13 cellular contexts compared by ENCODE assay signal in genomic region chr16:585351-585750, GRCh38. TPM values are rescaled to one million over a fixed set of nuclear protein-coding genes. Genes with fewer than 3 reads are reported as not detected.
A peak's percentile ranks its signal among the peaks of the same experiment; 100 is the strongest.
DNase-seq lines count a peak whose midpoint lies in the region; ATAC-seq and TF ChIP-seq lines count a peak whose summit lies in the region.
"Had no signal": no experiment of that assay in that cellular context is flagged by ENCODE, and none has a peak within 500 bp of the region (broad histone marks: within the 10 kb centered on the region; RNA-seq: fewer than 3 reads in every experiment).

No MANE protein-coding gene starts in this region.

- no peak overlapping the region for H2AFZ ChIP-seq in neuronal stem cell (ENCODE audit: low read length)

- H3K27ac Mint-ChIP-seq in activated T-helper 17 cell treated with anti-CD3 and anti-CD28 coated beads, Interleukin-2, amount 50 U/mL, for 72 hours: peak overlapping the region; percentile 30
- H3K27ac Mint-ChIP-seq in naive thymus-derived CD4-positive, alpha-beta T cell: peak overlapping the region in 3 of 9 donors; percentile 24 to 79 (median 48)
- no peak overlapping the region for H3K27ac Mint-ChIP-seq in activated naive CD4-positive, alpha-beta T cell treated with anti-CD3 and anti-CD28 coated beads for 36 hours
- H3K27ac Mint-ChIP-seq: activated CD4-positive, alpha-beta T cell treated with anti-CD3 and anti-CD28 coated beads for 36 hours had no signal

- no peak for TF ChIP-seq RAD21 in Ishikawa (IDR thresholded peaks at IDR 0.05; ENCODE audit: low read depth)

- CTCF ChIA-PET in naive thymus-derived CD4-positive, alpha-beta T cell (lab: Charles Lee): no interaction called here
- CTCF ChIA-PET in activated naive CD4-positive, alpha-beta T cell treated with anti-CD3 and anti-CD28 coated beads for 36 hours (lab: Charles Lee): interaction anchor here (0.8 kb wide), 1 partner anchor 24 kb away, joined by 3 read pairs; no protein-coding TSS in a partner anchor

- H3K4ac ChIP-seq in neuronal stem cell (ENCODE audit: low read length): no peak overlapping the region

- TF ChIP-seq EP300 in Ishikawa (IDR thresholded peaks at IDR 0.05; ENCODE audit: borderline replicate concordance): no peak

- H3K36me3 ChIP-seq in neuronal stem cell (replicated peaks in 1 of 2; ENCODE audit: control insufficient read depth in 2 of 2, insufficient read depth in 2 of 2, low read length in 2 of 2): peaks cover 8 to 17% of the 10 kb centered on the region in 2 donors
- peaks cover 0 to 7% (median 0%) of the 10 kb centered on the region in 3 experiments for H3K36me3 ChIP-seq in naive thymus-derived CD4-positive, alpha-beta T cell (ENCODE audit: control insufficient read depth in 2 of 3, insufficient read depth in 3 of 3, low read length in 3 of 3)

- no peak overlapping the region for H3K4me2 ChIP-seq in neuronal stem cell (ENCODE audit: insufficient read depth, low read length, poor library complexity, severe bottlenecking)

- H2BK15ac ChIP-seq in neuronal stem cell (ENCODE audit: low read length): no peak overlapping the region

- H4K8ac ChIP-seq in neuronal stem cell (ENCODE audit: low read depth, low read length): no peak overlapping the region

- no peaks in the 10 kb centered on the region for H3K4me1 Mint-ChIP-seq in activated T-helper 17 cell treated with anti-CD3 and anti-CD28 coated beads, Interleukin-2, amount 50 U/mL, for 72 hours
- peaks cover under 1 to 15% (median 13%) of the 10 kb centered on the region in 7 donors for H3K4me1 Mint-ChIP-seq in naive thymus-derived CD4-positive, alpha-beta T cell
- H3K4me1 Mint-ChIP-seq in activated naive CD4-positive, alpha-beta T cell treated with anti-CD3 and anti-CD28 coated beads for 36 hours (ENCODE audit: low read depth): peaks cover 9% of the 10 kb centered on the region

- no peaks in the 10 kb centered on the region for H3K9me3 ChIP-seq in neuronal stem cell (replicated peaks in 1 of 2; ENCODE audit: control insufficient read depth in 2 of 2, insufficient read depth in 1 of 2, low read depth in 1 of 2, low read length in 2 of 2)
- H3K9me3 ChIP-seq in naive thymus-derived CD4-positive, alpha-beta T cell (ENCODE audit: control insufficient read depth in 2 of 3, low read length in 3 of 3): no peaks in the 10 kb centered on the region

- H3K9ac ChIP-seq in neuronal stem cell (ENCODE audit: low read depth, low read length, poor library complexity): peak overlapping the region; percentile 44

- intact Hi-C loops in naive thymus-derived CD4-positive, alpha-beta T cell (cut with micrococcal nuclease): loop anchor here in 1 of 2 donors (5.0 to 10.0 kb wide), 2 partner anchors 203 to 1199 kb away; partner anchors contain the start of genes NUBP2, PGAP6 and SPSB3
- intact Hi-C loops in activated naive CD4-positive, alpha-beta T cell treated with anti-CD3 and anti-CD28 coated beads for 36 hours (cut with micrococcal nuclease): loop anchor here (5.0 kb wide), 1 partner anchor 203 kb away; the partner anchor contains the start of gene PGAP6

- H3K4me3 ChIP-seq in neuronal stem cell (ENCODE audit: low read length in 2 of 2): no peak overlapping the region
- no peak overlapping the region for H3K4me3 ChIP-seq in naive thymus-derived CD4-positive, alpha-beta T cell (ENCODE audit: low read length)
- H3K4me3 ChIP-seq: dorsolateral prefrontal cortex had no signal

- H3K27ac ChIP-seq in neuronal stem cell (replicated peaks; ENCODE audit: low read length): no peak overlapping the region
- H3K27ac ChIP-seq in naive thymus-derived CD4-positive, alpha-beta T cell (ENCODE audit: low read depth, low read length): no peak overlapping the region

- peaks cover 0 to 21% (median 0%) of the 10 kb centered on the region in 3 experiments for H3K27me3 ChIP-seq in neuronal stem cell (ENCODE audit: control insufficient read depth in 3 of 3, insufficient read depth in 3 of 3, low read depth in 1 of 3, low read length in 3 of 3)
- H3K27me3 ChIP-seq in naive thymus-derived CD4-positive, alpha-beta T cell (ENCODE audit: control insufficient read depth in 2 of 2, insufficient read depth in 2 of 2, low read length in 2 of 2): no peaks in the 10 kb centered on the region
- H3K27me3 ChIP-seq: dorsolateral prefrontal cortex had no signal

- no peak overlapping the region for H2BK5ac ChIP-seq in neuronal stem cell (ENCODE audit: low read length)

- WGBS in neuronal stem cell (ENCODE audit: extremely low coverage in 2 of 2, insufficient read length in 2 of 2, insufficient replicate concordance in 1 of 2), 2 donors: no CpG with 5 or more reads among the region's 10 CpGs

- DNase-seq in DMS53 (lab: John Stamatoyannopoulos, UW) (peak; percentile 80), neuronal stem cell (ENCODE audit: low spot score) (no peak), SKM-1 (lab: John Stamatoyannopoulos, UW; ENCODE audit: unreplicated experiment) (no peak)
- DNase-seq in naive thymus-derived CD4-positive, alpha-beta T cell: no peak
- no peak for DNase-seq in activated naive CD4-positive, alpha-beta T cell treated with anti-CD3 and anti-CD28 coated beads for 36 hours
- DNase-seq: activated CD4-positive, alpha-beta T cell treated with anti-CD3 and anti-CD28 coated beads for 36 hours; activated naive CD4-positive, alpha-beta T cell; stimulated activated CD8-positive, alpha-beta memory T cell treated with anti-CD3 and anti-CD28 coated beads, Interleukin-4, amount 100 ng/mL, for 48 hours had no signal

- peaks cover 7 to 16% of the 10 kb centered on the region in 2 donors for H3K4me1 ChIP-seq in neuronal stem cell (ENCODE audit: control insufficient read depth in 2 of 2, insufficient read depth in 1 of 2, low read depth in 1 of 2, low read length in 2 of 2)
- peaks cover 7 to 9% of the 10 kb centered on the region in 2 donors for H3K4me1 ChIP-seq in naive thymus-derived CD4-positive, alpha-beta T cell (ENCODE audit: control insufficient read depth in 2 of 2, insufficient read depth in 2 of 2, low read length in 2 of 2)

- no peak overlapping the region for H3K4me3 Mint-ChIP-seq in activated T-helper 17 cell treated with anti-CD3 and anti-CD28 coated beads, Interleukin-2, amount 50 U/mL, for 72 hours
- H3K4me3 Mint-ChIP-seq in naive thymus-derived CD4-positive, alpha-beta T cell: peak overlapping the region in 3 of 10 donors; percentile 7 to 63 (median 38)
- no peak overlapping the region for H3K4me3 Mint-ChIP-seq in activated naive CD4-positive, alpha-beta T cell treated with anti-CD3 and anti-CD28 coated beads for 36 hours
- H3K4me3 Mint-ChIP-seq: activated CD4-positive, alpha-beta T cell treated with anti-CD3 and anti-CD28 coated beads for 36 hours had no signal

- POLR2A ChIA-PET in naive thymus-derived CD4-positive, alpha-beta T cell (lab: Charles Lee): interaction anchor here (1.4 kb wide), 1 partner anchor 8 kb away, joined by 4 read pairs; no protein-coding TSS in a partner anchor

- no peaks in the 10 kb centered on the region for H3K27me3 Mint-ChIP-seq in activated T-helper 17 cell treated with anti-CD3 and anti-CD28 coated beads, Interleukin-2, amount 50 U/mL, for 72 hours
- H3K27me3 Mint-ChIP-seq in naive thymus-derived CD4-positive, alpha-beta T cell: no peaks in the 10 kb centered on the region
- H3K27me3 Mint-ChIP-seq in activated naive CD4-positive, alpha-beta T cell treated with anti-CD3 and anti-CD28 coated beads for 36 hours (ENCODE audit: low read depth): no peaks in the 10 kb centered on the region
- H3K27me3 Mint-ChIP-seq: activated CD4-positive, alpha-beta T cell treated with anti-CD3 and anti-CD28 coated beads for 36 hours had no signal

- no peak for ATAC-seq in activated T-helper 17 cell treated with anti-CD3 and anti-CD28 coated beads, Interleukin-2, amount 50 U/mL, for 72 hours (replicated peaks)
- ATAC-seq in naive thymus-derived CD4-positive, alpha-beta T cell: no peak
- ATAC-seq: activated CD4-positive, alpha-beta T cell treated with anti-CD3 and anti-CD28 coated beads for 36 hours had no signal

- H4K91ac ChIP-seq in neuronal stem cell (ENCODE audit: low read depth, low read length, poor library complexity): no peak overlapping the region

- H2AK5ac ChIP-seq in neuronal stem cell (ENCODE audit: low read depth, low read length): no peak overlapping the region

- H3K9me3 Mint-ChIP-seq in activated T-helper 17 cell treated with anti-CD3 and anti-CD28 coated beads, Interleukin-2, amount 50 U/mL, for 72 hours: no peaks in the 10 kb centered on the region
- peaks cover 0 to 1% (median 0%) of the 10 kb centered on the region in 11 donors for H3K9me3 Mint-ChIP-seq in naive thymus-derived CD4-positive, alpha-beta T cell
- no peaks in the 10 kb centered on the region for H3K9me3 Mint-ChIP-seq in activated naive CD4-positive, alpha-beta T cell treated with anti-CD3 and anti-CD28 coated beads for 36 hours

- peak overlapping the region; percentile 94 for H3K14ac ChIP-seq in neuronal stem cell (ENCODE audit: low read length)

- peak overlapping the region; percentile 68 for H3K23ac ChIP-seq in neuronal stem cell (ENCODE audit: low read depth, low read length, poor library complexity)

- H2BK120ac ChIP-seq in neuronal stem cell (ENCODE audit: low read depth, low read length): no peak overlapping the region

- H3K18ac ChIP-seq in neuronal stem cell (ENCODE audit: low read length): peak overlapping the region; percentile 57

- peak overlapping the region; percentile 22 for H2BK12ac ChIP-seq in neuronal stem cell (ENCODE audit: low read length)

- H3K36me3 Mint-ChIP-seq in activated T-helper 17 cell treated with anti-CD3 and anti-CD28 coated beads, Interleukin-2, amount 50 U/mL, for 72 hours (ENCODE audit: low read depth): peaks cover 16% of the 10 kb centered on the region
- H3K36me3 Mint-ChIP-seq in naive thymus-derived CD4-positive, alpha-beta T cell: no peaks in the 10 kb centered on the region
- peaks cover 3% of the 10 kb centered on the region for H3K36me3 Mint-ChIP-seq in activated naive CD4-positive, alpha-beta T cell treated with anti-CD3 and anti-CD28 coated beads for 36 hours (ENCODE audit: low read depth)

- peaks cover 5% of the 10 kb centered on the region for H3K79me1 ChIP-seq in neuronal stem cell (ENCODE audit: low read depth, low read length)

RNA-seq across cellular contexts. Expression of gene RAB40C, which starts 4.5 kb away (rescaled TPM):
- total RNA-seq in activated T-helper 17 cell treated with anti-CD3 and anti-CD28 coated beads, Interleukin-2, amount 50 U/mL, for 72 hours: 10 to 100 TPM; 12.9 TPM
- 20.5 TPM for polyA plus RNA-seq in neuronal stem cell (2013, experiment 1 of 2)
- 19.4 TPM for polyA plus RNA-seq in neuronal stem cell (2013, experiment 2 of 2)
- 10 to 100 TPM; 15.8 to 23.2 (median 17.8) TPM for total RNA-seq in naive thymus-derived CD4-positive, alpha-beta T cell
- 10 to 100 TPM in 1 of 2 donors, 1 to 10 TPM in 1; 7.9 to 17.5 TPM for polyA plus RNA-seq in naive thymus-derived CD4-positive, alpha-beta T cell
- total RNA-seq in activated naive CD4-positive, alpha-beta T cell treated with anti-CD3 and anti-CD28 coated beads for 36 hours: 1 to 10 TPM; 6.3 to 7.3 TPM

RNA-seq across cellular contexts. Expression of gene PIGQ, which starts 15.6 kb away (rescaled TPM):
- total RNA-seq in activated T-helper 17 cell treated with anti-CD3 and anti-CD28 coated beads, Interleukin-2, amount 50 U/mL, for 72 hours: 10 to 100 TPM; 28.0 to 34.2 TPM
- 23.9 TPM for polyA plus RNA-seq in neuronal stem cell (2013, experiment 1 of 2)
- polyA plus RNA-seq in neuronal stem cell (2013, experiment 2 of 2): 22.8 TPM
- 10 to 100 TPM; 27.1 to 63.0 (median 45.1) TPM for total RNA-seq in naive thymus-derived CD4-positive, alpha-beta T cell
- 10 to 100 TPM; 12.3 to 16.2 TPM for polyA plus RNA-seq in naive thymus-derived CD4-positive, alpha-beta T cell
- 10 to 100 TPM; 18.6 to 19.2 TPM for total RNA-seq in activated naive CD4-positive, alpha-beta T cell treated with anti-CD3 and anti-CD28 coated beads for 36 hours

RNA-seq across cellular contexts. Expression of gene NHLRC4, which starts 18.5 kb away (rescaled TPM):
- total RNA-seq in activated T-helper 17 cell treated with anti-CD3 and anti-CD28 coated beads, Interleukin-2, amount 50 U/mL, for 72 hours: 1 to 10 TPM in 1 of 2 donors, under 1 TPM in 1; 0.80 to 1.1 TPM
- polyA plus RNA-seq in neuronal stem cell (2013, experiment 1 of 2): 0.04 TPM
- 0.04 TPM for polyA plus RNA-seq in neuronal stem cell (2013, experiment 2 of 2)
- total RNA-seq in naive thymus-derived CD4-positive, alpha-beta T cell: 1 to 10 TPM; 1.6 to 5.8 (median 3.2) TPM
- 1 to 10 TPM; 4.6 to 5.1 TPM for polyA plus RNA-seq in naive thymus-derived CD4-positive, alpha-beta T cell
- under 1 TPM; 0.60 to 0.67 TPM for total RNA-seq in activated naive CD4-positive, alpha-beta T cell treated with anti-CD3 and anti-CD28 coated beads for 36 hours

RNA-seq across cellular contexts. Expression of gene PRR35, which starts 25.2 kb away (rescaled TPM):
- not detected for total RNA-seq in activated T-helper 17 cell treated with anti-CD3 and anti-CD28 coated beads, Interleukin-2, amount 50 U/mL, for 72 hours
- polyA plus RNA-seq in neuronal stem cell (2013, experiment 1 of 2): 0.17 TPM
- 0.21 TPM for polyA plus RNA-seq in neuronal stem cell (2013, experiment 2 of 2)
- total RNA-seq in naive thymus-derived CD4-positive, alpha-beta T cell: not detected
- polyA plus RNA-seq in naive thymus-derived CD4-positive, alpha-beta T cell: not detected
- total RNA-seq in activated naive CD4-positive, alpha-beta T cell treated with anti-CD3 and anti-CD28 coated beads for 36 hours: not detected
- total RNA-seq: activated CD4-positive, alpha-beta T cell treated with anti-CD3 and anti-CD28 coated beads for 36 hours; lung microvascular endothelial cell had no signal

RNA-seq across cellular contexts. Expression of gene WFIKKN1, which starts 45.4 kb away (rescaled TPM):
- under 1 TPM; 0.45 to 0.53 TPM for total RNA-seq in activated T-helper 17 cell treated with anti-CD3 and anti-CD28 coated beads, Interleukin-2, amount 50 U/mL, for 72 hours
- polyA plus RNA-seq in neuronal stem cell (2013, experiment 1 of 2): 13.8 TPM
- polyA plus RNA-seq in neuronal stem cell (2013, experiment 2 of 2): 12.6 TPM
- under 1 TPM; 0.34 to 0.81 (median 0.56) TPM for total RNA-seq in naive thymus-derived CD4-positive, alpha-beta T cell
- polyA plus RNA-seq in naive thymus-derived CD4-positive, alpha-beta T cell: not detected
- total RNA-seq in activated naive CD4-positive, alpha-beta T cell treated with anti-CD3 and anti-CD28 coated beads for 36 hours: under 1 TPM; 0.10 to 0.25 TPM
- total RNA-seq: Daoy had no signal
